Comparison of ENCODE assay signal across 13 cellular contexts in genomic region chr14:63910593-63911363, GRCh38. TPM values are rescaled to one million over a fixed set of nuclear protein-coding genes. Genes with fewer than 3 reads are reported as not detected.
DNase-seq lines count a peak whose midpoint lies in the region; ATAC-seq and TF ChIP-seq lines count a peak whose summit lies in the region.
"Had no signal": no experiment of that assay in that cellular context is flagged by ENCODE, and none has a peak within 500 bp of the region (broad histone marks: within the 10 kb centered on the region; RNA-seq: fewer than 3 reads in every experiment).

No MANE protein-coding gene starts in this region.

- H3K4me3 ChIP-seq in choroid plexus epithelial cell (ENCODE audit: low read depth, low read length) (no peak overlapping the region), right lobe of liver (no peak overlapping the region)

- CTCF ChIA-PET in GM10248 (lab: Yijun Ruan, JAX): interaction anchor here (1.0 to 1.5 kb wide), 8 partner anchors 8 to 111 kb away, joined by 3 read pairs; no protein-coding TSS in a partner anchor

- TF ChIP-seq CTCF in GM10248 (IDR thresholded peaks at IDR 0.05; ENCODE audit: control extremely low read depth, extremely low read depth, low read depth, missing control alignments): no peak
- peak; percentile 7 for TF ChIP-seq CTCF in choroid plexus epithelial cell (conservative IDR thresholded peaks at IDR 0.05; ENCODE audit: low read depth, low read length)
- no peak for TF ChIP-seq CTCF in neural crest cell (conservative IDR thresholded peaks at IDR 0.05)
- no peak for TF ChIP-seq CTCF in right lobe of liver (IDR thresholded peaks at IDR 0.05)

- no peaks in the 10 kb centered on the region for H3K27me3 Mint-ChIP-seq in neural crest cell (ENCODE audit: low read depth)

- DNase-seq in GM10248 (ENCODE audit: extremely low spot score) (peak; percentile 22), choroid plexus epithelial cell (ENCODE audit: low read depth) (no peak), neural crest cell (ENCODE audit: low read depth, low spot score) (no peak), iPS-NIHi7 (ENCODE audit: extremely low spot score) (no peak), right lobe of liver (no peak), left colon (no peak), NAMALWA (ENCODE audit: low spot score) (no peak)
- DNase-seq: glutamatergic neuron, left cardiac atrium, NCI-H2081, NCI-H748 treated with DMSO at 0.1 percent for 48 hours had no signal

- no peak for TF ChIP-seq POLR2A in right lobe of liver (IDR thresholded peaks at IDR 0.05)

- H3K4me1 Mint-ChIP-seq in neural crest cell: peaks cover 22% of the 10 kb centered on the region

- POLR2A ChIA-PET in GM10248 (lab: Yijun Ruan, JAX): no interaction called here

- peak overlapping the region; percentile 9 for H3K4me3 Mint-ChIP-seq in neural crest cell

- intact Hi-C loops in right lobe of liver (cut with DNase I): no loop called here
- intact Hi-C loops in left colon (cut with DNase I, micrococcal nuclease): no loop called here

- H3K4me1 ChIP-seq in right lobe of liver: peaks cover 0 to 6% (median 3%) of the 10 kb centered on the region in 4 donors

- peaks cover 2% of the 10 kb centered on the region for H3K9me3 Mint-ChIP-seq in neural crest cell

- no peak overlapping the region for H3K27ac ChIP-seq in right lobe of liver

- no peaks in the 10 kb centered on the region for H3K9me3 ChIP-seq in right lobe of liver

- no peaks in the 10 kb centered on the region for H3K27me3 ChIP-seq in right lobe of liver

- ATAC-seq in HG02610 (IDR thresholded peaks at IDR 0.05; ENCODE audit: unreplicated experiment) (peak; percentile 46), right lobe of liver (no peak), left colon (no peak)
- ATAC-seq: left cardiac atrium had no signal

- H3K36me3 Mint-ChIP-seq in neural crest cell (ENCODE audit: low read depth): peaks cover under 1% of the 10 kb centered on the region
- H3K36me3 Mint-ChIP-seq: CD14-positive monocyte had no signal

- H3K36me3 ChIP-seq in right lobe of liver: no peaks in the 10 kb centered on the region

- WGBS in right lobe of liver (ENCODE audit: insufficient coverage, low coverage, low lambda C conversion rate, missing lambda C conversion rate): 73% methylated on average over 7 of the region's 7 CpGs

- H3K27ac Mint-ChIP-seq in neural crest cell (ENCODE audit: unreplicated experiment): peak overlapping the region; percentile 87
- H3K27ac Mint-ChIP-seq: CD14-positive monocyte had no signal

RNA-seq across cellular contexts. Expression of gene SYNE2, which starts 58.0 kb away (rescaled TPM):
- 84.8 and 94.9 TPM in 2 replicates for total RNA-seq in neural crest cell
- total RNA-seq in right lobe of liver: 100 to 1,000 TPM in 1 of 6 experiments, 10 to 100 TPM in 5; 34.6 to 118 (median 47.8) TPM
- total RNA-seq in left colon: 100 to 1,000 TPM; 137 to 189 TPM
